In the genomic region with DNA sequence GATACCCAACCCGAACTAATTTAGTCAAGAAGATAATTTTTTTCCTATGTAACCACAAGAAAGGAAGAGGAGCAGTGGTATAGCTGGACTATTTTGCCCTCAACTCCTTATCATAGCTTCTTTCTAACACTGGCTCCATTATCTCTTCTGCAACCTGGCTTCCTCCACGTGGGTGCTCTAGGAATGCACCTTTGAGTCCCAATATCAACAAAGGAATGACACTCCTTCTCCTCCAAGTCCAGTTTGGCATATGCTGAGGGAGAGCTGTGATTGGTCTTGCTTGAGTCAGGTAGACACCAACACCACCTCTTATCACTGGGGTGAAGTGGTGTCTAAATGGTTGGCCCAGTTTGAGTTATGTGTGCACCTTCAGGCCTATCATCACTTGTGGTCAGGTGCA, we compare ENCODE assay signal across 39 cellular contexts. TPM values are rescaled to one million over a fixed set of nuclear protein-coding genes. Genes with fewer than 3 reads are reported as not detected.
"Had no signal": no experiment of that assay in that cellular context is flagged by ENCODE, and none has a peak within 500 bp of the region (broad histone marks: within the 10 kb centered on the region; RNA-seq: fewer than 3 reads in every experiment).

No MANE protein-coding gene starts in this region.

- H3K27me3 ChIP-seq: body of pancreas, esophagus squamous epithelium, heart right ventricle, hepatocyte had no signal

- H3K4me3 ChIP-seq: body of pancreas, esophagus squamous epithelium, gastroesophageal sphincter, heart right ventricle, hepatocyte had no signal

- H3K4me2 ChIP-seq: hepatocyte had no signal

- H3K4me3 Mint-ChIP-seq: activated B cell treated with CpG ODN at 0.5 μM for 24 hours; activated CD8-positive, alpha-beta T cell treated with anti-CD3 and anti-CD28 coated beads for 36 hours; activated naive CD8-positive, alpha-beta T cell; activated T-cell treated with anti-CD3 and anti-CD28 coated beads, Interleukin-2, amount 50 U/mL, for 4 hours; activated T-helper 17 cell treated with anti-CD3 and anti-CD28 coated beads, Interleukin-2, amount 50 U/mL, for 72 hours had no signal

- H3K9me3 Mint-ChIP-seq: activated B cell treated with CpG ODN at 0.5 μM for 24 hours; activated CD8-positive, alpha-beta T cell treated with anti-CD3 and anti-CD28 coated beads for 36 hours; activated T-cell treated with anti-CD3 and anti-CD28 coated beads, Interleukin-2, amount 50 U/mL, for 4 hours; activated T-helper 17 cell treated with anti-CD3 and anti-CD28 coated beads, Interleukin-2, amount 50 U/mL, for 72 hours had no signal

- H2AFZ ChIP-seq: hepatocyte had no signal

- H3K27ac Mint-ChIP-seq: activated B cell treated with CpG ODN at 0.5 μM for 24 hours; activated CD8-positive, alpha-beta T cell treated with anti-CD3 and anti-CD28 coated beads for 36 hours; activated naive CD8-positive, alpha-beta T cell; activated T-helper 17 cell treated with anti-CD3 and anti-CD28 coated beads, Interleukin-2, amount 50 U/mL, for 72 hours had no signal

- H3K27ac ChIP-seq: body of pancreas, epithelial cell of prostate, esophagus squamous epithelium, gastroesophageal sphincter, heart right ventricle, hepatocyte, WERI-Rb-1 had no signal

- FAIRE-seq: colon, endometrium, endothelial cell of umbilical vein had no signal

- H3K36me3 Mint-ChIP-seq: activated naive CD8-positive, alpha-beta T cell had no signal

- H3K27me3 Mint-ChIP-seq: activated B cell treated with CpG ODN at 0.5 μM for 24 hours had no signal

- H3K4me1 Mint-ChIP-seq: activated T-helper 17 cell treated with anti-CD3 and anti-CD28 coated beads, Interleukin-2, amount 50 U/mL, for 72 hours had no signal

- H3K36me3 ChIP-seq: esophagus squamous epithelium, gastroesophageal sphincter, heart right ventricle, WERI-Rb-1 had no signal

- H3K4me1 ChIP-seq: body of pancreas, esophagus squamous epithelium, gastroesophageal sphincter, heart right ventricle had no signal

- H3K9me3 ChIP-seq: body of pancreas, esophagus squamous epithelium had no signal

- DNase-seq: activated B cell treated with CpG ODN at 0.5 μM for 24 hours; activated CD4-positive, alpha-beta T cell treated with anti-CD3 and anti-CD28 coated beads for 48 hours; activated CD4-positive, alpha-beta T cell treated with anti-CD3 and anti-CD28 coated beads, Interleukin-2, amount 50 U/mL, for 1 hour; activated CD4-positive, alpha-beta T cell treated with anti-CD3 and anti-CD28 coated beads, Interleukin-2, amount 50 U/mL, for 48 hours; activated CD8-positive, alpha-beta memory T cell treated with anti-CD3 and anti-CD28 coated beads for 24 hours; activated CD8-positive, alpha-beta T cell treated with anti-CD3 and anti-CD28 coated beads for 36 hours; activated effector memory CD4-positive, alpha-beta T cell treated with Interleukin-2 at 50 U/mL for 16 hours; activated gamma-delta T cell treated with Interleukin-2 at 50 U/mL for 16 hours; activated naive CD4-positive, alpha-beta T cell treated with anti-CD3 and anti-CD28 coated beads, Interleukin-2, amount 50 U/mL, for 16 hours; activated naive CD4-positive, alpha-beta T cell treated with Interleukin-2 at 50 U/mL for 16 hours; activated T-cell treated with anti-CD3 and anti-CD28 coated beads, Interleukin-2, amount 50 U/mL, for 4 hours; amniotic stem cell; aorta; body of pancreas; caudate nucleus; cortex of kidney; effector CD8-positive, alpha-beta T cell; esophagus squamous epithelium; foreskin melanocyte; heart right ventricle; T-helper 2 cell; WERI-Rb-1 had no signal

- ATAC-seq: activated CD4-positive, CD25-positive, alpha-beta regulatory T cell treated with anti-CD3 and anti-CD28 coated beads, Interleukin-2, amount 50 U/mL, for 24 hours; activated CD8-positive, alpha-beta T cell treated with anti-CD3 and anti-CD28 coated beads for 36 hours; activated T-cell treated with anti-CD3 and anti-CD28 coated beads, Interleukin-2, amount 50 U/mL, for 4 hours; activated T-helper 17 cell treated with anti-CD3 and anti-CD28 coated beads, Interleukin-2, amount 50 U/mL, for 72 hours; body of pancreas; gastroesophageal sphincter; heart right ventricle had no signal

- H3K79me2 ChIP-seq: hepatocyte had no signal

RNA-seq across cellular contexts. Expression of gene OR9A2, which starts 29.3 kb away (rescaled TPM):
- total RNA-seq: activated CD8-positive, alpha-beta T cell treated with anti-CD3 and anti-CD28 coated beads for 36 hours; activated T-cell treated with anti-CD3 and anti-CD28 coated beads, Interleukin-2, amount 50 U/mL, for 4 hours; body of pancreas; chondrocyte; dermis microvascular lymphatic vessel endothelial cell; endothelial cell of umbilical vein; esophagus squamous epithelium; fibroblast of lung; fibroblast of villous mesenchyme; gastroesophageal sphincter; hepatocyte; T-helper 1 cell treated with Interleukin-12 subunit alpha and Interleukin-12 subunit beta and Interleukin-4 antibody, amounts not matched to agents 30 ng/mL and 1 ng/mL, for 36 hours had no signal
- polyA plus RNA-seq: adipose tissue, aorta, endothelial cell of umbilical vein, esophagus, fibroblast of lung, heart right ventricle, hepatocyte had no signal

RNA-seq across cellular contexts. Expression of gene KEL, which starts 35.4 kb away (rescaled TPM):
- total RNA-seq: fibroblast of lung, fibroblast of villous mesenchyme, gastroesophageal sphincter had no signal

RNA-seq across cellular contexts. Expression of gene OR6V1, which starts 54.6 kb away (rescaled TPM):
- total RNA-seq: activated B cell treated with CpG ODN at 0.5 μM for 24 hours; activated CD8-positive, alpha-beta T cell treated with anti-CD3 and anti-CD28 coated beads for 36 hours; activated T-cell treated with anti-CD3 and anti-CD28 coated beads, Interleukin-2, amount 50 U/mL, for 4 hours; activated T-helper 17 cell treated with anti-CD3 and anti-CD28 coated beads, Interleukin-2, amount 50 U/mL, for 72 hours; aorta; body of pancreas; chondrocyte; dermis microvascular lymphatic vessel endothelial cell; endothelial cell of umbilical vein; esophagus squamous epithelium; fibroblast of lung; fibroblast of villous mesenchyme; gastroesophageal sphincter; glomerular endothelial cell; heart right ventricle; hepatocyte; T-helper 1 cell treated with Interleukin-12 subunit alpha and Interleukin-12 subunit beta and Interleukin-4 antibody, amounts not matched to agents 30 ng/mL and 1 ng/mL, for 36 hours had no signal
- polyA plus RNA-seq: adipose tissue, aorta, endothelial cell of umbilical vein, esophagus, fibroblast of lung, heart right ventricle had no signal

RNA-seq across cellular contexts. Expression of gene LLCFC1, which starts 58.3 kb away (rescaled TPM):
- total RNA-seq: activated B cell treated with CpG ODN at 0.5 μM for 24 hours; activated CD8-positive, alpha-beta T cell treated with anti-CD3 and anti-CD28 coated beads for 36 hours; activated T-cell treated with anti-CD3 and anti-CD28 coated beads, Interleukin-2, amount 50 U/mL, for 4 hours; activated T-helper 17 cell treated with anti-CD3 and anti-CD28 coated beads, Interleukin-2, amount 50 U/mL, for 72 hours; aorta; body of pancreas; chondrocyte; dermis microvascular lymphatic vessel endothelial cell; endothelial cell of umbilical vein; esophagus squamous epithelium; fibroblast of lung; fibroblast of villous mesenchyme; gastroesophageal sphincter; glomerular endothelial cell; heart right ventricle; hepatocyte; T-helper 1 cell treated with Interleukin-12 subunit alpha and Interleukin-12 subunit beta and Interleukin-4 antibody, amounts not matched to agents 30 ng/mL and 1 ng/mL, for 36 hours had no signal
- polyA plus RNA-seq: adipose tissue, aorta, endothelial cell of umbilical vein, esophagus, fibroblast of lung, heart right ventricle, hepatocyte had no signal
